Comparison of ENCODE assay signal across 22 cellular contexts in genomic region chr9:28909526-28909925, GRCh38.
DNase-seq lines count a peak whose midpoint lies in the region; FAIRE-seq and TF ChIP-seq lines count a peak whose summit lies in the region.
"Had no signal": no experiment of that assay in that cellular context is flagged by ENCODE, and none has a peak within 500 bp of the region (broad histone marks: within the 10 kb centered on the region; RNA-seq: fewer than 3 reads in every experiment).

No MANE protein-coding gene starts in this region.

- no peak overlapping the region for H3K27ac Mint-ChIP-seq in T-helper 2 cell treated with Interferon-gamma antibody and Interleukin-4, amounts not matched to agents 5 μg/mL and 100 μg/mL, for 36 hours
- H3K27ac Mint-ChIP-seq: CD14-positive monocyte; CD4-positive, alpha-beta T cell; CD8-positive, alpha-beta memory T cell; H9 had no signal

- DNase-seq in D721Med (ENCODE audit: insufficient read length, low spot score) (no peak), RKO (ENCODE audit: low spot score) (peak; percentile 7), epithelial cell of esophagus (ENCODE audit: low read depth) (peak; percentile 57), COLO829 (ENCODE audit: low spot score) (no peak), NCI-H1436 treated with DMSO at 0.1 percent for 48 hours (lab: John Stamatoyannopoulos, UW) (no peak)
- DNase-seq in T-helper 2 cell treated with Interferon-gamma antibody and Interleukin-4, amounts not matched to agents 5 μg/mL and 100 μg/mL, for 36 hours (ENCODE audit: low spot score): no peak
- DNase-seq: 8988T; ACHN; AML-193; BE2C; Calu3; CD4-positive, alpha-beta T cell; CD8-positive, alpha-beta memory T cell; COR-L47; DMS153; DND-41; H9 had no signal

- H3K4me3 Mint-ChIP-seq in T-helper 2 cell treated with Interferon-gamma antibody and Interleukin-4, amounts not matched to agents 5 μg/mL and 100 μg/mL, for 36 hours: no peak overlapping the region
- H3K4me3 Mint-ChIP-seq: CD14-positive monocyte; CD4-positive, alpha-beta T cell; CD8-positive, alpha-beta memory T cell; H9 had no signal

- peak; percentile 11 for FAIRE-seq in D721Med (lab: Jason Lieb, UNC)
- FAIRE-seq: G401.6, GM12892 had no signal

- H3K9me3 Mint-ChIP-seq in T-helper 2 cell treated with Interferon-gamma antibody and Interleukin-4, amounts not matched to agents 5 μg/mL and 100 μg/mL, for 36 hours: no peaks in the 10 kb centered on the region

- H3K36me3 Mint-ChIP-seq in T-helper 2 cell treated with Interferon-gamma antibody and Interleukin-4, amounts not matched to agents 5 μg/mL and 100 μg/mL, for 36 hours (ENCODE audit: low read depth): no peaks in the 10 kb centered on the region
- H3K36me3 Mint-ChIP-seq: CD14-positive monocyte; CD8-positive, alpha-beta memory T cell had no signal

- no peaks in the 10 kb centered on the region for H3K4me1 Mint-ChIP-seq in T-helper 2 cell treated with Interferon-gamma antibody and Interleukin-4, amounts not matched to agents 5 μg/mL and 100 μg/mL, for 36 hours (ENCODE audit: low read depth)
- H3K4me1 Mint-ChIP-seq: CD14-positive monocyte; CD8-positive, alpha-beta memory T cell; H9 had no signal

- no peaks in the 10 kb centered on the region for H3K27me3 Mint-ChIP-seq in T-helper 2 cell treated with Interferon-gamma antibody and Interleukin-4, amounts not matched to agents 5 μg/mL and 100 μg/mL, for 36 hours (ENCODE audit: low read depth)
- H3K27me3 Mint-ChIP-seq: CD4-positive, alpha-beta T cell; CD8-positive, alpha-beta memory T cell had no signal

- H3K4me3 ChIP-seq in epithelial cell of esophagus (ENCODE audit: low read length): no peak overlapping the region
- H3K4me3 ChIP-seq: A549; BLaER1 treated with 17β-estradiol and CSF1 and Interleukin-3, amounts not matched to agents 10 nM and 100 nM had no signal

- TF ChIP-seq CTCF in D721Med (IDR thresholded peaks at IDR 0.05; ENCODE audit: insufficient read depth, missing control alignments) (no peak), epithelial cell of esophagus (IDR thresholded peaks at IDR 0.05; ENCODE audit: insufficient read depth, low read depth, low read length, missing control alignments) (no peak)

Comparison
In these comparisons a context has a peak if more than half of its experiments do, and no peak if none do; other contexts are left out.
1. DNase-seq: peak in RKO (single experiment) and epithelial cell of esophagus (single experiment); none in D721Med (single experiment), T-helper 2 cell treated with Interferon-gamma antibody and Interleukin-4, amounts not matched to agents 5 μg/mL and 100 μg/mL, for 36 hours (single experiment), COLO829 (single experiment) and NCI-H1436 treated with DMSO at 0.1 percent for 48 hours (single experiment).